Comparison of ENCODE assay signal across 9 cellular contexts in genomic region chr18:31648966-31649429, GRCh38. TPM values are rescaled to one million over a fixed set of nuclear protein-coding genes. Genes with fewer than 3 reads are reported as not detected.
DNase-seq lines count a peak whose midpoint lies in the region; ATAC-seq lines count a peak whose summit lies in the region.
"Had no signal": no experiment of that assay in that cellular context is flagged by ENCODE, and none has a peak within 500 bp of the region (broad histone marks: within the 10 kb centered on the region; RNA-seq: fewer than 3 reads in every experiment).

No MANE protein-coding gene starts in this region.

- peaks cover 11% of the 10 kb centered on the region for H3K4me1 ChIP-seq in mesendoderm (ENCODE audit: control insufficient read depth, low read depth, low read length)
- no peaks in the 10 kb centered on the region for H3K4me1 ChIP-seq in effector memory CD4-positive, alpha-beta T cell (ENCODE audit: control insufficient read depth, insufficient read depth, low read length, poor library complexity, severe bottlenecking)
- H3K4me1 ChIP-seq: SJSA1 had no signal

- no peak overlapping the region for H2BK5ac ChIP-seq in mesendoderm (ENCODE audit: low read length)

- no CpG with 5 or more reads among the region's 2 CpGs for WGBS in mesendoderm (ENCODE audit: extremely low coverage, insufficient coverage, low lambda C conversion rate)

- H4K8ac ChIP-seq in mesendoderm (ENCODE audit: low read depth, low read length), result no peak overlapping the region

- ATAC-seq in GM19023 (IDR thresholded peaks at IDR 0.05; ENCODE audit: unreplicated experiment) (peak; percentile 70), HG02852 (IDR thresholded peaks at IDR 0.05; ENCODE audit: unreplicated experiment) (peak; percentile 65)

- no peak overlapping the region for H2AK5ac ChIP-seq in mesendoderm (ENCODE audit: low read length)

- no peaks in the 10 kb centered on the region for H3K27me3 ChIP-seq in mesendoderm (ENCODE audit: insufficient read depth, low read length, poor library complexity)
- peaks cover 3% of the 10 kb centered on the region for H3K27me3 ChIP-seq in effector memory CD4-positive, alpha-beta T cell (replicated peaks; ENCODE audit: control insufficient read depth, insufficient read depth, low read length, poor library complexity, severe bottlenecking)
- H3K27me3 ChIP-seq: SJSA1 had no signal

- H3K79me1 ChIP-seq in mesendoderm (ENCODE audit: low read length), result peaks cover 2% of the 10 kb centered on the region

- H3K4me3 ChIP-seq in mesendoderm (ENCODE audit: low read length), result no peak overlapping the region
- no peak overlapping the region for H3K4me3 ChIP-seq in effector memory CD4-positive, alpha-beta T cell (ENCODE audit: insufficient read depth, low read depth, low read length, poor library complexity, severe bottlenecking)
- H3K4me3 ChIP-seq: SJSA1 had no signal

- H3K56ac ChIP-seq in mesendoderm (ENCODE audit: low read length), result peak overlapping the region; percentile 22

- H3K4me2 ChIP-seq in mesendoderm (ENCODE audit: low read length), result no peak overlapping the region

- DNase-seq in RKO (ENCODE audit: low spot score) (peak; percentile 80), mesendoderm (peak; percentile 82), KG1 (lab: John Stamatoyannopoulos, UW) (no peak), NCI-H1105 (lab: John Stamatoyannopoulos, UW) (no peak), NK-92 (lab: John Stamatoyannopoulos, UW; ENCODE audit: unreplicated experiment) (no peak)
- no peak for DNase-seq in effector memory CD4-positive, alpha-beta T cell

- no peaks in the 10 kb centered on the region for H3K36me3 ChIP-seq in mesendoderm (ENCODE audit: control insufficient read depth, insufficient read depth, low read length)
- no peaks in the 10 kb centered on the region for H3K36me3 ChIP-seq in effector memory CD4-positive, alpha-beta T cell (ENCODE audit: control insufficient read depth, insufficient read depth, low read length)
- H3K36me3 ChIP-seq: SJSA1 had no signal

- H3K79me2 ChIP-seq in mesendoderm (ENCODE audit: control insufficient read depth, insufficient read depth, low read length), result no peaks in the 10 kb centered on the region

- no peak overlapping the region for H3K23ac ChIP-seq in mesendoderm (ENCODE audit: low read length)

- H2BK15ac ChIP-seq in mesendoderm (replicated peaks; ENCODE audit: low read depth), result no peak overlapping the region

- H3K9me3 ChIP-seq in effector memory CD4-positive, alpha-beta T cell (ENCODE audit: control insufficient read depth, low read length), result no peaks in the 10 kb centered on the region
- H3K9me3 ChIP-seq: SJSA1 had no signal

- no peak overlapping the region for H3K9ac ChIP-seq in mesendoderm (ENCODE audit: low read length)

- H3K18ac ChIP-seq in mesendoderm (ENCODE audit: low read length), result no peak overlapping the region

- no peak overlapping the region for H3K4ac ChIP-seq in mesendoderm (ENCODE audit: low read depth, low read length)

- no peak overlapping the region for H3K27ac ChIP-seq in mesendoderm (ENCODE audit: low read depth, low read length)
- no peak overlapping the region for H3K27ac ChIP-seq in effector memory CD4-positive, alpha-beta T cell (ENCODE audit: insufficient read depth, low read length, poor library complexity, severe bottlenecking)
- H3K27ac ChIP-seq: SJSA1 had no signal

- no peak overlapping the region for H2BK120ac ChIP-seq in mesendoderm (ENCODE audit: low read depth, low read length)

- H4K5ac ChIP-seq in mesendoderm (ENCODE audit: low read length), result no peak overlapping the region

RNA-seq across cellular contexts. Expression of gene B4GALT6, which starts 35.4 kb away (rescaled TPM):
- polyA plus RNA-seq in mesendoderm (2013, experiment 1 of 2), result 22.9 TPM
- 23.1 TPM for polyA plus RNA-seq in mesendoderm (2013, experiment 2 of 2)

RNA-seq across cellular contexts. Expression of gene TTR, which starts 57.3 kb away (rescaled TPM):
- not detected for polyA plus RNA-seq in mesendoderm (2013, experiment 1 of 2)
- polyA plus RNA-seq in mesendoderm (2013, experiment 2 of 2), result not detected

Comparison
In these comparisons a context has a peak if more than half of its experiments do, and no peak if none do; other contexts are left out.
1. DNase-seq: peak in RKO (single experiment) and mesendoderm (single experiment); none in KG1 (single experiment), NCI-H1105 (single experiment), effector memory CD4-positive, alpha-beta T cell (0 of 3) and NK-92 (single experiment).